25 cellular contexts compared by ENCODE assay signal in genomic region chr5:59842999-59843398, GRCh38. TPM values are rescaled to one million over a fixed set of nuclear protein-coding genes. Genes with fewer than 3 reads are reported as not detected.
DNase-seq lines count a peak whose midpoint lies in the region; ATAC-seq and FAIRE-seq lines count a peak whose summit lies in the region.
"Had no signal": no experiment of that assay in that cellular context is flagged by ENCODE, and none has a peak within 500 bp of the region (broad histone marks: within the 10 kb centered on the region; RNA-seq: fewer than 3 reads in every experiment).

No MANE protein-coding gene starts in this region.

- no peaks in the 10 kb centered on the region for H3K27me3 ChIP-seq in BLaER1 treated with 17β-estradiol and CSF1 and Interleukin-3, amounts not matched to agents 10 nM and 100 nM
- H3K27me3 ChIP-seq: body of pancreas, dorsolateral prefrontal cortex, heart left ventricle, neutrophil, right lobe of liver, tibial artery had no signal

- no peak overlapping the region for H3K9ac ChIP-seq in BLaER1 treated with 17β-estradiol and CSF1 and Interleukin-3, amounts not matched to agents 10 nM and 100 nM

- no peaks in the 10 kb centered on the region for H3K9me3 ChIP-seq in BLaER1 treated with 17β-estradiol and CSF1 and Interleukin-3, amounts not matched to agents 10 nM and 100 nM (replicated peaks in 1 of 11)
- H3K9me3 ChIP-seq: body of pancreas, heart left ventricle, lower lobe of right lung, neutrophil, right lobe of liver, tibial artery had no signal

- H3K27ac ChIP-seq in BLaER1 treated with 17β-estradiol and CSF1 and Interleukin-3, amounts not matched to agents 10 nM and 100 nM, result peak overlapping the region in 1 of 11 experiments; percentile 41; a peak in 3 of 22 replicates
- H3K27ac ChIP-seq: body of pancreas, dorsolateral prefrontal cortex, heart left ventricle, lower lobe of right lung, neutrophil, right lobe of liver, tibial artery had no signal

- no peaks in the 10 kb centered on the region for H4K20me1 ChIP-seq in BLaER1 treated with 17β-estradiol and CSF1 and Interleukin-3, amounts not matched to agents 10 nM and 100 nM

- H3K4me1 ChIP-seq in BLaER1 treated with 17β-estradiol and CSF1 and Interleukin-3, amounts not matched to agents 10 nM and 100 nM, result peaks cover 0 to 16% (median 9%) of the 10 kb centered on the region in 10 experiments; a peak in 14 of 20 replicates
- H3K4me1 ChIP-seq: body of pancreas, heart left ventricle, lower lobe of right lung, right lobe of liver had no signal

- DNase-seq in LHCN-M2 (ENCODE audit: low read depth) (peak; percentile 42), glomerular endothelial cell (ENCODE audit: extremely low read depth, low read depth, low spot score) (peak; percentile 33), activated T-cell treated with anti-CD3 and anti-CD28 coated beads for 4 hours (no peak), NCI-H1417 treated with DMSO at 0.1 percent for 48 hours (lab: John Stamatoyannopoulos, UW) (no peak), globus pallidus (ENCODE audit: low spot score) (no peak)
- DNase-seq: activated CD4-positive, CD25-positive, alpha-beta regulatory T cell; activated naive CD4-positive, alpha-beta T cell; activated naive CD8-positive, alpha-beta T cell treated with anti-CD3 and anti-CD28 coated beads, Interleukin-2, amount 50 U/mL, for 24 hours; CD8-positive, alpha-beta T cell; dorsolateral prefrontal cortex; heart left ventricle; Kasumi-1; lower lobe of right lung; naive thymus-derived CD4-positive, alpha-beta T cell; NCI-H446 treated with DMSO at 0.1 percent for 48 hours; right lobe of liver; stimulated activated CD4-positive, alpha-beta T cell treated with anti-CD3 and anti-CD28 coated beads, Interleukin-4, amount 100 ng/mL, for 4 hours; tibial artery had no signal

- no peak overlapping the region for H3K4me3 ChIP-seq in BLaER1 treated with 17β-estradiol and CSF1 and Interleukin-3, amounts not matched to agents 10 nM and 100 nM
- H3K4me3 ChIP-seq: body of pancreas, dorsolateral prefrontal cortex, GM12878, heart left ventricle, lower lobe of right lung, right lobe of liver, tibial artery had no signal

- peak overlapping the region in 8 of 11 experiments; percentile 2 to 60 (median 38); a peak in 14 of 22 replicates for H3K4me2 ChIP-seq in BLaER1 treated with 17β-estradiol and CSF1 and Interleukin-3, amounts not matched to agents 10 nM and 100 nM

- peak; percentile 71 for FAIRE-seq in endometrium (lab: Jason Lieb, UNC)
- FAIRE-seq: GM12878, GM19239 had no signal

- ATAC-seq in HG03442 (IDR thresholded peaks at IDR 0.05; ENCODE audit: unreplicated experiment), result no peak
- ATAC-seq: activated naive CD8-positive, alpha-beta T cell treated with anti-CD3 and anti-CD28 coated beads, Interleukin-2, amount 50 U/mL, for 24 hours; body of pancreas; CD8-positive, alpha-beta T cell; GM12878; heart left ventricle; lower lobe of right lung; naive thymus-derived CD4-positive, alpha-beta T cell had no signal

- H3K36me3 ChIP-seq in BLaER1 treated with 17β-estradiol and CSF1 and Interleukin-3, amounts not matched to agents 10 nM and 100 nM, result no peaks in the 10 kb centered on the region
- H3K36me3 ChIP-seq: heart left ventricle, lower lobe of right lung, neutrophil, right lobe of liver, tibial artery had no signal

RNA-seq across cellular contexts. Expression of gene PDE4D, which starts 50.5 kb away (rescaled TPM):
- total RNA-seq in LHCN-M2 (2014; rRNA removed), result 26.8 and 33.9 TPM in 2 replicates
- 1.2 TPM for polyA plus RNA-seq in LHCN-M2 (2012)
- 11.8 and 27.4 TPM in 2 replicates for total RNA-seq in glomerular endothelial cell

Comparison
In these comparisons a context has a peak if more than half of its experiments do, and no peak if none do; other contexts are left out.
1. DNase-seq: peak in LHCN-M2 (single experiment) and glomerular endothelial cell (single experiment); none in activated T-cell treated with anti-CD3 and anti-CD28 coated beads for 4 hours (single experiment), NCI-H1417 treated with DMSO at 0.1 percent for 48 hours (single experiment) and globus pallidus (single experiment).